ENCODE assay signal across 18 cellular contexts in genomic region chr21:41406340-41406739, GRCh38. TPM values are rescaled to one million over a fixed set of nuclear protein-coding genes. Genes with fewer than 3 reads are reported as not detected.
"Had no signal": no experiment of that assay in that cellular context is flagged by ENCODE, and none has a peak within 500 bp of the region (broad histone marks: within the 10 kb centered on the region; RNA-seq: fewer than 3 reads in every experiment).

No MANE protein-coding gene starts in this region.

- H3K4me3 Mint-ChIP-seq: activated CD8-positive, alpha-beta T cell treated with anti-CD3 and anti-CD28 coated beads, Interleukin-2, amount 10 ng/mL, durations not matched to agents 7 days and 5 days; activated naive CD8-positive, alpha-beta T cell treated with anti-CD3 and anti-CD28 coated beads, Interleukin-2, amount 10 ng/mL, durations not matched to agents 7 days and 5 days; brain; central memory CD8-positive, alpha-beta T cell; mesothelial cell of epicardium; stimulated activated effector memory CD8-positive, alpha-beta T cell treated with anti-CD3 and anti-CD28 coated beads, Interleukin-12 subunit alpha, Interleukin-12 subunit beta, amount 100 ng/mL, for 72 hours; WTC11 had no signal

- H3K4me1 ChIP-seq: foreskin keratinocyte had no signal

- H3K27ac Mint-ChIP-seq: activated CD8-positive, alpha-beta T cell treated with anti-CD3 and anti-CD28 coated beads, Interleukin-2, amount 10 ng/mL, durations not matched to agents 7 days and 5 days; activated naive CD8-positive, alpha-beta T cell treated with anti-CD3 and anti-CD28 coated beads, Interleukin-2, amount 10 ng/mL, durations not matched to agents 7 days and 5 days; brain; mesothelial cell of epicardium; stimulated activated effector memory CD8-positive, alpha-beta T cell treated with anti-CD3 and anti-CD28 coated beads, Interleukin-12 subunit alpha, Interleukin-12 subunit beta, amount 100 ng/mL, for 72 hours; WTC11 had no signal

- H3K27me3 ChIP-seq: foreskin keratinocyte had no signal

- H3K4me1 Mint-ChIP-seq: WTC11 had no signal

- ATAC-seq: activated CD8-positive, alpha-beta T cell treated with anti-CD3 and anti-CD28 coated beads, Interleukin-2, amount 10 ng/mL, durations not matched to agents 7 days and 5 days; foreskin keratinocyte; stimulated activated effector memory CD8-positive, alpha-beta T cell treated with anti-CD3 and anti-CD28 coated beads, Interleukin-12 subunit alpha, Interleukin-12 subunit beta, amount 100 ng/mL, for 72 hours; WTC11 had no signal

- H3K27ac ChIP-seq: foreskin keratinocyte had no signal

- DNase-seq: activated CD4-positive, alpha-beta T cell treated with anti-CD3 and anti-CD28 coated beads for 4 hours; activated CD8-positive, alpha-beta T cell treated with anti-CD3 and anti-CD28 coated beads, Interleukin-2, amount 10 ng/mL, durations not matched to agents 7 days and 5 days; activated gamma-delta T cell treated with Interleukin-2 at 50 U/mL for 16 hours; activated naive CD8-positive, alpha-beta T cell treated with anti-CD3 and anti-CD28 coated beads, Interleukin-2, amount 10 ng/mL, durations not matched to agents 7 days and 5 days; cortex of kidney; effector CD8-positive, alpha-beta T cell; foreskin keratinocyte; glutamatergic neuron; hypothalamus; T-helper 2 cell had no signal

- H3K9me3 Mint-ChIP-seq: activated naive CD8-positive, alpha-beta T cell treated with anti-CD3 and anti-CD28 coated beads, Interleukin-2, amount 10 ng/mL, durations not matched to agents 7 days and 5 days; central memory CD8-positive, alpha-beta T cell; mesothelial cell of epicardium had no signal

- H3K27me3 Mint-ChIP-seq: activated naive CD8-positive, alpha-beta T cell treated with anti-CD3 and anti-CD28 coated beads, Interleukin-2, amount 10 ng/mL, durations not matched to agents 7 days and 5 days; central memory CD8-positive, alpha-beta T cell had no signal

- H3K36me3 Mint-ChIP-seq: brain, mesothelial cell of epicardium had no signal

RNA-seq across cellular contexts. Expression of gene MX2, which starts 44.5 kb away (rescaled TPM):
- total RNA-seq: endothelial cell of umbilical vein, osteocyte had no signal
- polyA plus RNA-seq: neural cell had no signal
